In genomic region chr2:131105156-131105949, GRCh38 we compare ENCODE assay signal across 8 cellular contexts. TPM values are rescaled to one million over a fixed set of nuclear protein-coding genes. Genes with fewer than 3 reads are reported as not detected.
DNase-seq lines count a peak whose midpoint lies in the region; ATAC-seq, FAIRE-seq and TF ChIP-seq lines count a peak whose summit lies in the region.

A gene with protein sequence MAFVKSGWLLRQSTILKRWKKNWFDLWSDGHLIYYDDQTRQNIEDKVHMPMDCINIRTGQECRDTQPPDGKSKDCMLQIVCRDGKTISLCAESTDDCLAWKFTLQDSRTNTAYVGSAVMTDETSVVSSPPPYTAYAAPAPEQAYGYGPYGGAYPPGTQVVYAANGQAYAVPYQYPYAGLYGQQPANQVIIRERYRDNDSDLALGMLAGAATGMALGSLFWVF (plus strand): TSS chr2:131105336. CDS start chr2:131120942, 15,606 bp downstream.

- no peaks in the 10 kb centered on the region for H3K9me3 ChIP-seq in left ventricle myocardium inferior (replicated peaks)

- no peaks in the 10 kb centered on the region for H3K36me3 ChIP-seq in left ventricle myocardium inferior

- TF ChIP-seq CTCF in GM12875 (IDR thresholded peaks at IDR 0.05; ENCODE audit: borderline replicate concordance, insufficient read depth, low read depth, low read length) = no peak
- no peak for TF ChIP-seq CTCF in NB4 (IDR thresholded peaks at IDR 0.05; ENCODE audit: low read depth, low read length)
- TF ChIP-seq CTCF in left ventricle myocardium inferior (IDR thresholded peaks at IDR 0.05; ENCODE audit: borderline replicate concordance) = peak; percentile 42

- peaks cover 38% of the 10 kb centered on the region for H3K4me1 ChIP-seq in left ventricle myocardium inferior

- no peaks in the 10 kb centered on the region for H3K27me3 ChIP-seq in left ventricle myocardium inferior (ENCODE audit: low read depth)

- peak; percentile 91 for TF ChIP-seq POLR2A in NB4 (IDR thresholded peaks at IDR 0.05; ENCODE audit: extremely low read depth, insufficient read length)

- peak; percentile 71 for ATAC-seq in HG02571 (IDR thresholded peaks at IDR 0.05; ENCODE audit: unreplicated experiment)

- FAIRE-seq in urothelium cell line (lab: Jason Lieb, UNC) = peak; percentile 81

- H3K27ac ChIP-seq in left ventricle myocardium inferior (replicated peaks) = peak within 1 kb of the TSS; percentile 98

- peak; percentile 95 for DNase-seq in NB4 (ENCODE audit: low read depth)
- peak; percentile 77 for DNase-seq in amniotic epithelial cell (ENCODE audit: low read depth)
- DNase-seq in left ventricle myocardium inferior = peak; percentile 93
- DNase-seq in pulmonary artery endothelial cell (ENCODE audit: low read depth, low spot score) = peak; percentile 48
- peak; percentile 99 for DNase-seq in urothelium cell line (ENCODE audit: low spot score)

- intact Hi-C loops in T-helper 1 cell treated with Interleukin-12 subunit alpha and Interleukin-12 subunit beta and Interleukin-4 antibody, amounts not matched to agents 30 ng/mL and 1 ng/mL, for 36 hours (cut with micrococcal nuclease) = loop anchor here (5.0 to 10.0 kb wide), 6 partner anchors 283 to 923 kb away; partner anchors contain the start of genes GPR148, MZT2A, MZT2B and SMPD4
- intact Hi-C loops in left ventricle myocardium inferior (cut with micrococcal nuclease) = no loop called here

- peak within 1 kb of the TSS; percentile 67 for H3K4me3 ChIP-seq in GM12875 (ENCODE audit: low read depth, low read length)
- peak within 1 kb of the TSS; percentile 96 for H3K4me3 ChIP-seq in NB4 (ENCODE audit: low read depth, low read length)
- peak within 1 kb of the TSS; percentile 86 for H3K4me3 ChIP-seq in left ventricle myocardium inferior

RNA-seq across cellular contexts. Expression of the gene that starts here (rescaled TPM):
- 73.4 and 75.7 TPM in 2 replicates for total RNA-seq in T-helper 1 cell treated with Interleukin-12 subunit alpha and Interleukin-12 subunit beta and Interleukin-4 antibody, amounts not matched to agents 30 ng/mL and 1 ng/mL, for 36 hours
- total RNA-seq in left ventricle myocardium inferior = 42.9 TPM
- 90.9 and 164 TPM in 2 replicates for total RNA-seq in pulmonary artery endothelial cell

Comparison
In these comparisons a context has a peak if more than half of its experiments do, and no peak if none do; other contexts are left out.
1. Peak in every context shown above with its lines: DNase-seq, ATAC-seq, H3K4me3 ChIP-seq and H3K27ac ChIP-seq.
2. DNase-seq: peak in every context shown above with its lines; median percentile 99 in urothelium cell line; 95 in NB4; 93 in left ventricle myocardium inferior; 77 in amniotic epithelial cell; 48 in pulmonary artery endothelial cell.